8 cellular contexts compared by ENCODE assay signal in genomic region chr19:43425567-43426392, GRCh38. TPM values are rescaled to one million over a fixed set of nuclear protein-coding genes. Genes with fewer than 3 reads are reported as not detected.
DNase-seq lines count a peak whose midpoint lies in the region; ATAC-seq and TF ChIP-seq lines count a peak whose summit lies in the region.

No MANE protein-coding gene starts in this region.

- CTCF ChIA-PET in Caco-2 (lab: Charles Lee): interaction anchor here (0.6 to 1.8 kb wide), 9 partner anchors 8 to 542 kb away, joined by 3 to 11 read pairs (median 4); no protein-coding TSS in a partner anchor

- TF ChIP-seq CTCF in Caco-2 (IDR thresholded peaks at IDR 0.05; ENCODE audit: insufficient read depth in 1 of 2, low read depth in 1 of 2, low read length in 1 of 2, severe bottlenecking in 1 of 2, unreplicated experiment in 1 of 2) (peak; percentile 46 to 67), gastroesophageal sphincter (IDR thresholded peaks at IDR 0.05) (peak in 1 of 4 experiments; percentile 27), psoas muscle (IDR thresholded peaks at IDR 0.05) (no peak)

- H3K36me3 ChIP-seq in Caco-2 (ENCODE audit: control insufficient read depth, insufficient read depth, low read length): no peaks in the 10 kb centered on the region
- no peaks in the 10 kb centered on the region for H3K36me3 ChIP-seq in gastroesophageal sphincter
- no peaks in the 10 kb centered on the region for H3K36me3 ChIP-seq in psoas muscle (ENCODE audit: insufficient read depth in 1 of 2, low read depth in 1 of 2)

- POLR2A ChIA-PET in Caco-2 (lab: Charles Lee): no interaction called here

- no peaks in the 10 kb centered on the region for H3K4me1 ChIP-seq in Caco-2
- no peaks in the 10 kb centered on the region for H3K4me1 ChIP-seq in gastroesophageal sphincter
- H3K4me1 ChIP-seq in psoas muscle: no peaks in the 10 kb centered on the region

- ATAC-seq in gastroesophageal sphincter (no peak), HG03095 (IDR thresholded peaks at IDR 0.05; ENCODE audit: unreplicated experiment) (no peak), GM19023 (IDR thresholded peaks at IDR 0.05; ENCODE audit: unreplicated experiment) (no peak), psoas muscle (no peak)

- H3K9me3 ChIP-seq in Caco-2: no peaks in the 10 kb centered on the region
- no peaks in the 10 kb centered on the region for H3K9me3 ChIP-seq in gastroesophageal sphincter
- no peaks in the 10 kb centered on the region for H3K9me3 ChIP-seq in psoas muscle

- peaks cover 6% of the 10 kb centered on the region for H3K9me3 Mint-ChIP-seq in Caco-2 (ENCODE audit: unreplicated experiment)

- no peak overlapping the region for H3K27ac ChIP-seq in gastroesophageal sphincter
- no peak overlapping the region for H3K27ac ChIP-seq in psoas muscle

- no peak overlapping the region for H3K4me3 Mint-ChIP-seq in Caco-2 (ENCODE audit: unreplicated experiment)

- WGBS in gastroesophageal sphincter (ENCODE audit: low coverage in 1 of 2), 2 donors: 10 to 21% methylated on average over 5 to 6 of the region's 8 CpGs
- WGBS in psoas muscle, 3 donors: 12 to 21% (median 16%) methylated on average over 8 of the region's 8 CpGs

- peaks cover 13% of the 10 kb centered on the region for H3K4me1 Mint-ChIP-seq in Caco-2 (ENCODE audit: low read depth, unreplicated experiment)

- no TSS peak for BruUV-seq in Caco-2 (replicated peaks; lab: Mats Ljungman, UMichigan)

- intact Hi-C loops in Caco-2 (cut with micrococcal nuclease; ENCODE audit: unreplicated experiment) (no loop called here), psoas muscle (cut with DNase I) (no loop called here)

- peak in 1 of 2 experiments; percentile 29 for DNase-seq in Caco-2
- peak; percentile 77 for DNase-seq in LoVo (ENCODE audit: low spot score)
- DNase-seq in amniotic epithelial cell (ENCODE audit: low read depth): peak; percentile 8
- peak; percentile 59 for DNase-seq in mesenteric fat pad (ENCODE audit: low spot score)
- no peak for DNase-seq in psoas muscle

- H3K27me3 Mint-ChIP-seq in Caco-2 (ENCODE audit: insufficient read depth, unreplicated experiment): no peaks in the 10 kb centered on the region

- no peaks in the 10 kb centered on the region for H3K36me3 Mint-ChIP-seq in Caco-2 (ENCODE audit: insufficient read depth, unreplicated experiment)

- H3K27me3 ChIP-seq in Caco-2 (replicated peaks; ENCODE audit: control insufficient read depth, insufficient read depth, low read length) (no peaks in the 10 kb centered on the region), gastroesophageal sphincter (no peaks in the 10 kb centered on the region), psoas muscle (ENCODE audit: insufficient read depth in 3 of 3, low read length in 2 of 3) (peaks cover 0 to 11% (median 0%) of the 10 kb centered on the region in 3 donors)

- no peak for TF ChIP-seq POLR2A in gastroesophageal sphincter (IDR thresholded peaks at IDR 0.05)

- TF ChIP-seq EP300 in gastroesophageal sphincter (IDR thresholded peaks at IDR 0.05): no peak

- H3K4me3 ChIP-seq in Caco-2 (ENCODE audit: low read depth, low read length): no peak overlapping the region
- H3K4me3 ChIP-seq in gastroesophageal sphincter: no peak overlapping the region
- no peak overlapping the region for H3K4me3 ChIP-seq in psoas muscle

- H3K27ac Mint-ChIP-seq in Caco-2 (ENCODE audit: unreplicated experiment): peak overlapping the region; percentile 40

RNA-seq across cellular contexts. Expression of gene TEX101, which starts 11.1 kb away (rescaled TPM):
- total RNA-seq in Caco-2 (2022) (not detected in 2 replicates), mesenteric fat pad (not detected), gastroesophageal sphincter (not detected), psoas muscle (not detected)
- not detected for polyA plus RNA-seq in psoas muscle

RNA-seq across cellular contexts. Expression of gene LYPD3, which starts 39.6 kb away (rescaled TPM):
- total RNA-seq in Caco-2 (2022) (1.3 and 2.2 TPM in 2 replicates), mesenteric fat pad (3.0 TPM), gastroesophageal sphincter (1 to 10 TPM in 3 of 4 donors, under 1 TPM in 1; 0.39 to 8.4 (median 2.7) TPM), psoas muscle (not detected)
- polyA plus RNA-seq in psoas muscle: under 1 TPM in 2 of 3 donors, not detected in 1; 0.12 to 0.26 TPM

Comparison
In these comparisons a context has a peak if more than half of its experiments do, and no peak if none do; other contexts are left out.
1. DNase-seq: peak in LoVo (single experiment), amniotic epithelial cell (single experiment) and mesenteric fat pad (single experiment); none in psoas muscle (0 of 2).